ENCODE assay signal across 8 cellular contexts in genomic region chr12:101671157-101671791, GRCh38. TPM values are rescaled to one million over a fixed set of nuclear protein-coding genes. Genes with fewer than 3 reads are reported as not detected.
DNase-seq lines count a peak whose midpoint lies in the region; ATAC-seq and TF ChIP-seq lines count a peak whose summit lies in the region.

No MANE protein-coding gene starts in this region.

- in situ Hi-C loops in G401 (cut with HindIII; ENCODE audit: low sequenced_read_pairs) = no loop called here

- peak overlapping the region; percentile 75 for H3K27ac Mint-ChIP-seq in CD8-positive, alpha-beta T cell
- peak overlapping the region; percentile 39 for H3K27ac Mint-ChIP-seq in activated T-cell treated with anti-CD3 and anti-CD28 coated beads, Interleukin-2, amount 50 U/mL, for 24 hours
- peak overlapping the region in 1 of 2 donors; percentile 14 for H3K27ac Mint-ChIP-seq in natural killer cell treated with Interleukin-12 subunit alpha and Interleukin-12 subunit beta and Interleukin-15 and Interleukin-18, amount 100 ng/mL, for 72 hours

- POLR2A ChIA-PET in CD8-positive, alpha-beta T cell (lab: Charles Lee) = interaction anchor here (0.8 kb wide), 1 partner anchor 262 kb away, joined by 3 read pairs; no protein-coding TSS in a partner anchor

- peak; percentile 4 to 72 (median 14) for DNase-seq in CD8-positive, alpha-beta T cell
- DNase-seq in activated T-cell treated with anti-CD3 and anti-CD28 coated beads, Interleukin-2, amount 50 U/mL, for 24 hours = peak; percentile 38
- DNase-seq in natural killer cell treated with Interleukin-12 subunit alpha and Interleukin-12 subunit beta and Interleukin-15 and Interleukin-18, amount 100 ng/mL, for 72 hours (ENCODE audit: low spot score) = no peak
- DNase-seq in D341Med (ENCODE audit: low spot score) (no peak), NCI-H1930 (lab: John Stamatoyannopoulos, UW) (no peak), G401 (ENCODE audit: low spot score) (no peak)

- no peaks in the 10 kb centered on the region for H3K36me3 ChIP-seq in CD8-positive, alpha-beta T cell (ENCODE audit: insufficient read depth, low read length)

- peaks cover 2% of the 10 kb centered on the region for H3K27me3 Mint-ChIP-seq in CD8-positive, alpha-beta T cell (ENCODE audit: low read depth)
- H3K27me3 Mint-ChIP-seq in activated T-cell treated with anti-CD3 and anti-CD28 coated beads, Interleukin-2, amount 50 U/mL, for 24 hours = peaks cover 2% of the 10 kb centered on the region
- H3K27me3 Mint-ChIP-seq in natural killer cell treated with Interleukin-12 subunit alpha and Interleukin-12 subunit beta and Interleukin-15 and Interleukin-18, amount 100 ng/mL, for 72 hours = peaks cover 8 to 12% of the 10 kb centered on the region in 2 donors

- TF ChIP-seq CTCF in CD8-positive, alpha-beta T cell (IDR thresholded peaks at IDR 0.05) = no peak

- H3K27me3 ChIP-seq in CD8-positive, alpha-beta T cell (ENCODE audit: insufficient read depth, low read length) = no peaks in the 10 kb centered on the region

- no peaks in the 10 kb centered on the region for H3K36me3 Mint-ChIP-seq in CD8-positive, alpha-beta T cell
- H3K36me3 Mint-ChIP-seq in activated T-cell treated with anti-CD3 and anti-CD28 coated beads, Interleukin-2, amount 50 U/mL, for 24 hours (ENCODE audit: low read depth) = no peaks in the 10 kb centered on the region
- H3K36me3 Mint-ChIP-seq in natural killer cell treated with Interleukin-12 subunit alpha and Interleukin-12 subunit beta and Interleukin-15 and Interleukin-18, amount 100 ng/mL, for 72 hours = no peaks in the 10 kb centered on the region

- intact Hi-C loops in CD8-positive, alpha-beta T cell (cut with DNase I, micrococcal nuclease) = loop anchor here in 1 of 2 experiments (5.0 kb wide), 1 partner anchor 86 kb away; no protein-coding TSS in a partner anchor

- ATAC-seq in CD8-positive, alpha-beta T cell = peak; percentile 84
- ATAC-seq in GM19463 (IDR thresholded peaks at IDR 0.05; ENCODE audit: unreplicated experiment) = peak; percentile 85
- peak; percentile 94 for ATAC-seq in HG03460 (IDR thresholded peaks at IDR 0.05; ENCODE audit: unreplicated experiment)
- peak; percentile 78 to 82 for ATAC-seq in natural killer cell treated with Interleukin-12 subunit alpha and Interleukin-12 subunit beta and Interleukin-15 and Interleukin-18, amount 100 ng/mL, for 72 hours

- H3K4me3 ChIP-seq in CD8-positive, alpha-beta T cell (ENCODE audit: low read depth, low read length) = no peak overlapping the region

- CTCF ChIA-PET in CD8-positive, alpha-beta T cell (lab: Charles Lee) = interaction anchor here (0.9 kb wide), 1 partner anchor 52 kb away, joined by 3 read pairs; no protein-coding TSS in a partner anchor

- H3K9me3 ChIP-seq in CD8-positive, alpha-beta T cell (ENCODE audit: low read length) = no peaks in the 10 kb centered on the region

- no peak overlapping the region for H3K27ac ChIP-seq in CD8-positive, alpha-beta T cell (ENCODE audit: low read depth, low read length)

- no peaks in the 10 kb centered on the region for H3K9me3 Mint-ChIP-seq in CD8-positive, alpha-beta T cell
- no peaks in the 10 kb centered on the region for H3K9me3 Mint-ChIP-seq in activated T-cell treated with anti-CD3 and anti-CD28 coated beads, Interleukin-2, amount 50 U/mL, for 24 hours
- no peaks in the 10 kb centered on the region for H3K9me3 Mint-ChIP-seq in natural killer cell treated with Interleukin-12 subunit alpha and Interleukin-12 subunit beta and Interleukin-15 and Interleukin-18, amount 100 ng/mL, for 72 hours

- H3K4me3 Mint-ChIP-seq in CD8-positive, alpha-beta T cell = peak overlapping the region; percentile 54
- peak overlapping the region; percentile 21 for H3K4me3 Mint-ChIP-seq in activated T-cell treated with anti-CD3 and anti-CD28 coated beads, Interleukin-2, amount 50 U/mL, for 24 hours
- H3K4me3 Mint-ChIP-seq in natural killer cell treated with Interleukin-12 subunit alpha and Interleukin-12 subunit beta and Interleukin-15 and Interleukin-18, amount 100 ng/mL, for 72 hours = peak overlapping the region; percentile 49

- peaks cover 17% of the 10 kb centered on the region for H3K4me1 ChIP-seq in CD8-positive, alpha-beta T cell (ENCODE audit: insufficient read depth, low read length)

- peaks cover 24% of the 10 kb centered on the region for H3K4me1 Mint-ChIP-seq in CD8-positive, alpha-beta T cell (ENCODE audit: low read depth)
- peaks cover 21% of the 10 kb centered on the region for H3K4me1 Mint-ChIP-seq in activated T-cell treated with anti-CD3 and anti-CD28 coated beads, Interleukin-2, amount 50 U/mL, for 24 hours (ENCODE audit: low read depth)
- peaks cover 16 to 21% of the 10 kb centered on the region in 2 donors for H3K4me1 Mint-ChIP-seq in natural killer cell treated with Interleukin-12 subunit alpha and Interleukin-12 subunit beta and Interleukin-15 and Interleukin-18, amount 100 ng/mL, for 72 hours (ENCODE audit: low read depth in 2 of 2)

RNA-seq across cellular contexts. Expression of gene CHPT1, which starts 26.2 kb away (rescaled TPM):
- total RNA-seq in CD8-positive, alpha-beta T cell = 10 to 100 TPM; 15.9 to 16.7 TPM
- total RNA-seq in natural killer cell treated with Interleukin-12 subunit alpha and Interleukin-12 subunit beta and Interleukin-15 and Interleukin-18, amount 100 ng/mL, for 72 hours = 10 to 100 TPM in 1 of 2 donors, 1 to 10 TPM in 1; 5.3 to 21.0 TPM
- 52.4 and 58.0 TPM in 2 replicates for total RNA-seq in G401 (2014; rRNA removed; shearing (Covaris generic))

Comparison
In these comparisons a context has a peak if more than half of its experiments do, and no peak if none do; other contexts are left out.
1. DNase-seq: peak in CD8-positive, alpha-beta T cell (7 of 7) and activated T-cell treated with anti-CD3 and anti-CD28 coated beads, Interleukin-2, amount 50 U/mL, for 24 hours (single experiment); none in natural killer cell treated with Interleukin-12 subunit alpha and Interleukin-12 subunit beta and Interleukin-15 and Interleukin-18, amount 100 ng/mL, for 72 hours (single experiment), D341Med (single experiment), NCI-H1930 (0 of 2) and G401 (single experiment).
2. Peak in every context shown above with its lines, with median percentiles within 50 percentile points of each other: ATAC-seq and H3K4me3 Mint-ChIP-seq.